In the genomic region with DNA sequence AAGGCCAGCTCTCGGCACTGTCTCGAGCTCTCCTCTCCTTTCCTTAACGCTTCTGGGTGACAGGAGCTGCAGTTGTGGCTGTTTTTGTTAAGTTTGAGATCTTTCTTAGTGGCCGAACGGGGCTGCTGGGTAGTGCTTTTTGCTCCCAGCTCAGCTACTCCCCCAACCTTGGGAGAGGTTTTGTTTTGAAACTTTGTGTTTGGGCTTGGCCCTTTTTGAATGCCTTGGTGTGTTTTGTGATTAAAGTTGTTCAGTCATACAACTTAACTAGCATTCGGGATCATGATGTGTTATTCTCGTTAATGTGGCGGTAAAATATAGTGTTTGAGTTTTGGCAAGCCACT, we compare ENCODE assay signal across 8 cellular contexts.
DNase-seq lines count a peak whose midpoint lies in the region; ATAC-seq and TF ChIP-seq lines count a peak whose summit lies in the region.

No MANE protein-coding gene starts in this region.

- H3K9me3 ChIP-seq in SU-DHL-6 (ENCODE audit: insufficient read depth, low read length) (no peaks in the 10 kb centered on the region; the same call in 1 of the 2 replicates), neutrophil (no peaks in the 10 kb centered on the region)

- H3K4me2 ChIP-seq in SU-DHL-6 (ENCODE audit: low read depth, low read length, poor library complexity, severe bottlenecking), result peak overlapping the region; percentile 83

- peaks cover 12% of the 10 kb centered on the region; the same call in 1 of the 2 replicates for H4K20me1 ChIP-seq in SU-DHL-6 (ENCODE audit: low read depth, low read length)

- peaks cover 55% of the 10 kb centered on the region for H3K79me2 ChIP-seq in SU-DHL-6 (ENCODE audit: insufficient read depth, low read length)

- peak overlapping the region; percentile 98 for H3K9ac ChIP-seq in SU-DHL-6 (ENCODE audit: low read length)

- DNase-seq in epithelial cell of prostate (ENCODE audit: low read depth, low spot score), result no peak

- no peaks in the 10 kb centered on the region for H3K9me2 ChIP-seq in SU-DHL-6 (replicated peaks; ENCODE audit: insufficient read depth, low read length)

- ATAC-seq in GM18505 (IDR thresholded peaks at IDR 0.05; ENCODE audit: unreplicated experiment), result no peak
- ATAC-seq in HG03097 (IDR thresholded peaks at IDR 0.05; ENCODE audit: low FRiP score, unreplicated experiment), result no peak
- no peak for ATAC-seq in GM18511 (IDR thresholded peaks at IDR 0.05; ENCODE audit: unreplicated experiment)
- no peak for ATAC-seq in HG02571 (IDR thresholded peaks at IDR 0.05; ENCODE audit: unreplicated experiment)
- ATAC-seq in HG03439 (IDR thresholded peaks at IDR 0.05; ENCODE audit: unreplicated experiment), result no peak

- H3K27ac ChIP-seq in SU-DHL-6 (ENCODE audit: low read depth, low read length), result peak overlapping the region; percentile 97
- H3K27ac ChIP-seq in epithelial cell of prostate, result peak overlapping the region; percentile 75
- peak overlapping the region; percentile 93 for H3K27ac ChIP-seq in neutrophil

- no peaks in the 10 kb centered on the region for H3K27me3 ChIP-seq in SU-DHL-6 (ENCODE audit: low read length)
- H3K27me3 ChIP-seq in neutrophil, result no peaks in the 10 kb centered on the region

- peaks cover 23% of the 10 kb centered on the region for H3F3A ChIP-seq in SU-DHL-6 (ENCODE audit: insufficient read depth)

- peaks cover 49 to 54% of the 10 kb centered on the region in 2 experiments for H3K4me1 ChIP-seq in neutrophil (ENCODE audit: control insufficient read depth in 1 of 2, insufficient read depth in 1 of 2, low read depth in 1 of 2, low read length in 1 of 2)

- TF ChIP-seq CTCF in SU-DHL-6 (IDR thresholded peaks at IDR 0.05; ENCODE audit: insufficient read depth, low read length, poor library complexity, severe bottlenecking) (no peak), neutrophil (IDR thresholded peaks at IDR 0.05) (no peak)

- H2AFZ ChIP-seq in SU-DHL-6 (ENCODE audit: low read depth, low read length, severe bottlenecking), result peak overlapping the region; percentile 82

- peak; percentile 5 for TF ChIP-seq POLR2A in GM18505 (IDR thresholded peaks at IDR 0.05; ENCODE audit: borderline replicate concordance, extremely low read depth, insufficient read depth, insufficient read length)

- H3K4me3 ChIP-seq in SU-DHL-6 (ENCODE audit: insufficient read depth, low read length, poor library complexity, severe bottlenecking) (peak overlapping the region; percentile 100), neutrophil (ENCODE audit: low read depth in 1 of 2, low read length in 1 of 2) (peak overlapping the region; percentile 91 to 99)

- no peaks in the 10 kb centered on the region for H3K36me3 ChIP-seq in SU-DHL-6 (ENCODE audit: low read length)
- peaks cover 27% of the 10 kb centered on the region for H3K36me3 ChIP-seq in neutrophil
